8 cellular contexts compared by ENCODE assay signal in the genomic region with DNA sequence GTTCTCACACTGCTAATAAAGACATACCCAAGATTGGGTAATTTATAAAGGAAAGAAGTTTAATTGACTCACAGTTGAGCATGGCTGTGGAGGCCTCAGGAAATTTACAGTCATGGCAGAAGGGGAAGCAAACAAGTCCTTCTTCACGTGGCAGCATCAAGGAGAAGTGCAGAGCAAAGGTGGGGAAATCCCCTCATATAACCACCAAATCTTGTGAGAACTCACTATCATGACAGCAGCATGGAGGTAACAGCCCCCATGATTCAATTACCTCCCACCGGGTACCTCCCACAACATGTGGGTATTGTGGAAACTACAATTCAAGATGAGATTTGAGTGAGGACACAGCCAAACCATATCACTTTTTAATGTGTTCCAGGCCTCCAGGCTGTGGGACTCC.
DNase-seq lines count a peak whose midpoint lies in the region; ATAC-seq and TF ChIP-seq lines count a peak whose summit lies in the region.
"Not testable (repeated sequence)": the region's sequence is repeated elsewhere in the genome, so short reads cannot be mapped to it uniquely, and the experiment has no call there.

No MANE protein-coding gene starts in this region.

- not testable (repeated sequence) for H3K4me3 Mint-ChIP-seq in CD14-positive monocyte; activated CD4-positive, alpha-beta memory T cell treated with anti-CD3 and anti-CD28 coated beads for 36 hours; activated T-cell treated with anti-CD3 and anti-CD28 coated beads, Interleukin-2, amount 50 U/mL, for 72 hours; activated naive CD8-positive, alpha-beta T cell treated with anti-CD3 and anti-CD28 coated beads for 36 hours; stimulated activated naive CD8-positive, alpha-beta T cell treated with anti-CD3 and anti-CD28 coated beads, Interleukin-15, amount 100 ng/mL, for 72 hours

- CTCF ChIA-PET in activated CD4-positive, alpha-beta memory T cell treated with anti-CD3 and anti-CD28 coated beads for 36 hours (lab: Charles Lee): not testable (repeated sequence)

- H3K4me1 Mint-ChIP-seq in CD14-positive monocyte; activated CD4-positive, alpha-beta memory T cell treated with anti-CD3 and anti-CD28 coated beads for 36 hours (ENCODE audit: low read depth); activated T-cell treated with anti-CD3 and anti-CD28 coated beads, Interleukin-2, amount 50 U/mL, for 72 hours (ENCODE audit: low read depth); activated naive CD8-positive, alpha-beta T cell treated with anti-CD3 and anti-CD28 coated beads for 36 hours; stimulated activated naive CD8-positive, alpha-beta T cell treated with anti-CD3 and anti-CD28 coated beads, Interleukin-15, amount 100 ng/mL, for 72 hours: not testable (repeated sequence)

- peaks cover 2 to 12% (median 6%) of the 10 kb centered on the region in 7 donors for H3K9me3 Mint-ChIP-seq in CD14-positive monocyte
- not testable (repeated sequence) for H3K9me3 Mint-ChIP-seq in activated CD4-positive, alpha-beta memory T cell treated with anti-CD3 and anti-CD28 coated beads for 36 hours; activated T-cell treated with anti-CD3 and anti-CD28 coated beads, Interleukin-2, amount 50 U/mL, for 72 hours; activated naive CD8-positive, alpha-beta T cell treated with anti-CD3 and anti-CD28 coated beads for 36 hours
- peaks cover 5 to 14% of the 10 kb centered on the region in 2 donors for H3K9me3 Mint-ChIP-seq in stimulated activated naive CD8-positive, alpha-beta T cell treated with anti-CD3 and anti-CD28 coated beads, Interleukin-15, amount 100 ng/mL, for 72 hours

- not testable (repeated sequence) for H3K27ac Mint-ChIP-seq in CD14-positive monocyte; activated CD4-positive, alpha-beta memory T cell treated with anti-CD3 and anti-CD28 coated beads for 36 hours; activated T-cell treated with anti-CD3 and anti-CD28 coated beads, Interleukin-2, amount 50 U/mL, for 72 hours; stimulated activated naive CD8-positive, alpha-beta T cell treated with anti-CD3 and anti-CD28 coated beads, Interleukin-15, amount 100 ng/mL, for 72 hours
- H3K27ac Mint-ChIP-seq in activated naive CD8-positive, alpha-beta T cell treated with anti-CD3 and anti-CD28 coated beads for 36 hours: peak overlapping the region; percentile 55

- H3K27me3 Mint-ChIP-seq in CD14-positive monocyte (ENCODE audit: low read depth in 3 of 3); activated CD4-positive, alpha-beta memory T cell treated with anti-CD3 and anti-CD28 coated beads for 36 hours; activated T-cell treated with anti-CD3 and anti-CD28 coated beads, Interleukin-2, amount 50 U/mL, for 72 hours (ENCODE audit: low read depth); activated naive CD8-positive, alpha-beta T cell treated with anti-CD3 and anti-CD28 coated beads for 36 hours; stimulated activated naive CD8-positive, alpha-beta T cell treated with anti-CD3 and anti-CD28 coated beads, Interleukin-15, amount 100 ng/mL, for 72 hours: not testable (repeated sequence)

- intact Hi-C loops in CD14-positive monocyte (cut with micrococcal nuclease); activated CD4-positive, alpha-beta memory T cell treated with anti-CD3 and anti-CD28 coated beads for 36 hours (cut with micrococcal nuclease): not testable (repeated sequence)

- H3K36me3 Mint-ChIP-seq in CD14-positive monocyte; activated CD4-positive, alpha-beta memory T cell treated with anti-CD3 and anti-CD28 coated beads for 36 hours; activated T-cell treated with anti-CD3 and anti-CD28 coated beads, Interleukin-2, amount 50 U/mL, for 72 hours (ENCODE audit: insufficient read depth in 2 of 2); activated naive CD8-positive, alpha-beta T cell treated with anti-CD3 and anti-CD28 coated beads for 36 hours: not testable (repeated sequence)

- DNase-seq in CD14-positive monocyte (ENCODE audit: low spot score) (peak; percentile 39), NOMO-1 treated with DMSO at 0.1 percent for 48 hours (lab: John Stamatoyannopoulos, UW; ENCODE audit: unreplicated experiment) (peak; percentile 22)
- DNase-seq in activated CD4-positive, alpha-beta memory T cell treated with anti-CD3 and anti-CD28 coated beads for 36 hours: peak; percentile 6
- DNase-seq in activated T-cell treated with anti-CD3 and anti-CD28 coated beads, Interleukin-2, amount 50 U/mL, for 72 hours; stimulated activated naive CD8-positive, alpha-beta T cell treated with anti-CD3 and anti-CD28 coated beads, Interleukin-15, amount 100 ng/mL, for 72 hours: not testable (repeated sequence)
- peak; percentile 14 for DNase-seq in activated naive CD4-positive, alpha-beta T cell treated with anti-CD3 and anti-CD28 coated beads, Interleukin-2, amount 50 U/mL, for 16 hours
- DNase-seq in activated naive CD8-positive, alpha-beta T cell treated with anti-CD3 and anti-CD28 coated beads for 36 hours: peak; percentile 0
- peak; percentile 10 for DNase-seq in stimulated activated CD4-positive, alpha-beta T cell treated with anti-CD3 and anti-CD28 coated beads, Interleukin-1b, Interleukin-23, amount 100 ng/mL, for 48 hours

- POLR2A ChIA-PET in activated CD4-positive, alpha-beta memory T cell treated with anti-CD3 and anti-CD28 coated beads for 36 hours (lab: Charles Lee): not testable (repeated sequence)

- ATAC-seq in activated T-cell treated with anti-CD3 and anti-CD28 coated beads, Interleukin-2, amount 50 U/mL, for 72 hours (replicated peaks in 1 of 2): peak; percentile 26 to 53
- peak; percentile 33 for ATAC-seq in stimulated activated naive CD8-positive, alpha-beta T cell treated with anti-CD3 and anti-CD28 coated beads, Interleukin-15, amount 100 ng/mL, for 72 hours

- TF ChIP-seq CTCF in CD14-positive monocyte (IDR thresholded peaks at IDR 0.05): not testable (repeated sequence)
